7 cellular contexts compared by ENCODE assay signal in the genomic region with DNA sequence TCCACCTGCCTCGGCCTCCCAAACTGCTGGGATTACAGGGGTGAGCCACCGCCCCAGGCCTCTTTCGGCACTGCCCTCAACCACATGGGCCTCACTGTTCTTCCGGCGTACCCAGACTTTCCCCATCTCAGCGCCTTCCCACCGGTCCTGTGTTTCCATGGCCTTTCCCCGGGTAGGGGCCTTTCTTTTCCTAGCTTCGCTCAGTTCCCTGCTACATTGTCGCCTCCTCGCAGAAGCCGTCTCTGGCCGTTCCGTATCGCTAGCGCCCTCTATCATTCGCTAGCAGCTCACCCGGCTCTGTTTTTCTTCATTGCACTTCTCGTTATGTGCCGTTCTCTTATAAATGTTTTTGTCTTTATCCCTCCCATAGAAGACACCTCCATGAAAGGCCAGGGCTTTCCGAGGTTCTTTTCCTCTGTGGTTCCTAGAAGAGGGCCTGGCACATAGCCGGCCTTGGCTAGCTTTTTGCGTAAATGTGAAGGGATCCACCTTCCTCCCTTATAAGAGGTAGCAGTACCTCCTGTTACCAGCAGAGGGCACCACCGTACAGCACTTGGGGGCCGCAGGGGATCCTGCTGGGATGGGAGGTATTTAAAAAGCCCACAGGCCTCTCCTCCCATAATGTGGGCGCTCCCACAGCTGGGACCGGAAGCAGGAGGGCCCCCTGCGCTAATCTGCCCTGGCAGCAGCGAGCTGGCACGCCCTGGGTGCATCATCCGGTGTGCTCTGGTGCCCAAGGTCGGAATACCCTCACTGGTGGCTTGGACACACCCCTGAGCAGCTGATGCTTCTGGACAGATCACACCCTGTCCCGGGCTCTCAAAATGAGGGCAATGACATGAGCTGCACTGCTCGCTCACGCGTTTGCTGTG. TPM values are rescaled to one million over a fixed set of nuclear protein-coding genes. Genes with fewer than 3 reads are reported as not detected.
DNase-seq lines count a peak whose midpoint lies in the region; ATAC-seq and TF ChIP-seq lines count a peak whose summit lies in the region.

No MANE protein-coding gene starts in this region.

- peak; percentile 45 for ATAC-seq in GM18867 (IDR thresholded peaks at IDR 0.05; ENCODE audit: unreplicated experiment)

- peaks cover 19 to 28% (median 26%) of the 10 kb centered on the region in 3 donors for H3K4me1 Mint-ChIP-seq in IgD-negative memory B cell

- peak overlapping the region; percentile 59; the same call in 1 of the 2 replicates for H3K9ac ChIP-seq in OCI-LY1 (ENCODE audit: low read length)

- H3K4me1 ChIP-seq in OCI-LY1 (ENCODE audit: insufficient read depth, low read length, severe bottlenecking), result peaks cover 31% of the 10 kb centered on the region

- H3K9me3 Mint-ChIP-seq in IgD-negative memory B cell, result no peaks in the 10 kb centered on the region

- TF ChIP-seq CTCF in OCI-LY1 (IDR thresholded peaks at IDR 0.05; ENCODE audit: low read length) (peak; percentile 100), epithelial cell of proximal tubule (conservative IDR thresholded peaks at IDR 0.05; ENCODE audit: low read depth, low read length) (peak; percentile 89)

- no peaks in the 10 kb centered on the region for H3K27me3 Mint-ChIP-seq in IgD-negative memory B cell

- H4K20me1 ChIP-seq in OCI-LY1 (ENCODE audit: insufficient read depth, low read length), result no peaks in the 10 kb centered on the region

- no peaks in the 10 kb centered on the region for H3K9me3 ChIP-seq in OCI-LY1 (ENCODE audit: low read length)

- peak overlapping the region; percentile 84 for H3K27ac ChIP-seq in OCI-LY1 (ENCODE audit: low read depth, low read length, poor library complexity, severe bottlenecking)

- H3K79me2 ChIP-seq in OCI-LY1 (ENCODE audit: insufficient read depth, low read length), result no peaks in the 10 kb centered on the region

- H3K27me3 ChIP-seq in OCI-LY1 (ENCODE audit: insufficient read depth, low read length), result 0 out of 2 replicates have a peak, but pooled peaks cover 5% of the 10 kb centered on the region

- no peaks in the 10 kb centered on the region for H3K9me2 ChIP-seq in OCI-LY1 (ENCODE audit: low read depth, low read length)

- DNase-seq in activated T-cell treated with anti-CD3 and anti-CD28 coated beads for 1 hour (ENCODE audit: low read depth), result peak; percentile 77
- peak; percentile 42 for DNase-seq in epithelial cell of proximal tubule (ENCODE audit: low read depth)
- DNase-seq in mucosa of gallbladder (ENCODE audit: low spot score), result peak; percentile 87
- peak; percentile 67 to 75 for DNase-seq in stimulated activated CD8-positive, alpha-beta memory T cell treated with anti-CD3 and anti-CD28 coated beads, Interleukin-2, amount 100 ng/mL, for 48 hours (ENCODE audit: low read depth in 2 of 2)

- H3K4me2 ChIP-seq in OCI-LY1 (ENCODE audit: low read length), result peak overlapping the region; percentile 75

- H3K4me3 ChIP-seq in OCI-LY1 (ENCODE audit: low read depth, low read length, poor library complexity, severe bottlenecking) (peak overlapping the region; percentile 58), epithelial cell of proximal tubule (ENCODE audit: low read depth, low read length) (peak overlapping the region; percentile 49)

- no peak overlapping the region for H2AFZ ChIP-seq in OCI-LY1 (ENCODE audit: low read length)

- no peaks in the 10 kb centered on the region for H3K36me3 ChIP-seq in OCI-LY1 (ENCODE audit: insufficient read depth, low read length)

- peak overlapping the region; percentile 70 to 96 (median 88) for H3K4me3 Mint-ChIP-seq in IgD-negative memory B cell

- H3K36me3 Mint-ChIP-seq in IgD-negative memory B cell, result no peaks in the 10 kb centered on the region

- peak overlapping the region; percentile 78 to 87 (median 81) for H3K27ac Mint-ChIP-seq in IgD-negative memory B cell

- no peaks in the 10 kb centered on the region; the same call in 1 of the 2 replicates for H3F3A ChIP-seq in OCI-LY1 (ENCODE audit: insufficient read depth, low read length)

RNA-seq across cellular contexts. Expression of a gene that starts 18.8 kb away (rescaled TPM):
- 6.4 TPM for polyA plus RNA-seq in IgD-negative memory B cell
- total RNA-seq in epithelial cell of proximal tubule (1.7 and 2.9 TPM in 2 replicates), mucosa of gallbladder (23.9 TPM)

RNA-seq across cellular contexts. Expression of a gene that starts 25.7 kb away (rescaled TPM):
- polyA plus RNA-seq in IgD-negative memory B cell, result 9.3 TPM
- total RNA-seq in epithelial cell of proximal tubule (2.2 and 4.3 TPM in 2 replicates), mucosa of gallbladder (131 TPM)

RNA-seq across cellular contexts. Expression of a gene that starts 44.2 kb away (rescaled TPM):
- 25.4 TPM for polyA plus RNA-seq in IgD-negative memory B cell
- total RNA-seq in epithelial cell of proximal tubule (66.2 and 71.3 TPM in 2 replicates), mucosa of gallbladder (38.6 TPM)

RNA-seq across cellular contexts. Expression of a gene that starts 54.0 kb away (rescaled TPM):
- not detected for polyA plus RNA-seq in IgD-negative memory B cell
- total RNA-seq in epithelial cell of proximal tubule (not detected in 2 replicates), mucosa of gallbladder (0.46 TPM)

Comparison
In these comparisons a context has a peak if more than half of its experiments do, and no peak if none do; other contexts are left out.
1. Peak in every context shown above with its lines: DNase-seq, ATAC-seq, H3K4me3 ChIP-seq and H3K27ac ChIP-seq.
2. RNA of a gene that starts 25.7 kb away (total RNA-seq): 131 TPM in mucosa of gallbladder (single experiment); 2.2 to 4.3 TPM in epithelial cell of proximal tubule; every median in the first group is over 10 times any median in the second.